In genomic region chr4:87982446-87982845, GRCh38 we compare ENCODE assay signal across 18 cellular contexts. TPM values are rescaled to one million over a fixed set of nuclear protein-coding genes. Genes with fewer than 3 reads are reported as not detected.
DNase-seq lines count a peak whose midpoint lies in the region; ATAC-seq, FAIRE-seq and TF ChIP-seq lines count a peak whose summit lies in the region.
"Had no signal": no experiment of that assay in that cellular context is flagged by ENCODE, and none has a peak within 500 bp of the region (broad histone marks: within the 10 kb centered on the region; RNA-seq: fewer than 3 reads in every experiment).

No MANE protein-coding gene starts in this region.

- no peak overlapping the region for H4K91ac ChIP-seq in mesenchymal stem cell (ENCODE audit: low read length)

- H2AFZ ChIP-seq in astrocyte (ENCODE audit: low read depth, low read length): no peak overlapping the region
- no peak overlapping the region for H2AFZ ChIP-seq in mesenchymal stem cell (ENCODE audit: low read depth, low read length)
- H2AFZ ChIP-seq: GM23338 had no signal

- 77% methylated on average over 12 of the region's 12 CpGs for WGBS in mesenchymal stem cell

- H3K36me3 Mint-ChIP-seq in astrocyte (ENCODE audit: low read depth, unreplicated experiment): peaks cover 4% of the 10 kb centered on the region
- no peaks in the 10 kb centered on the region for H3K36me3 Mint-ChIP-seq in naive thymus-derived CD8-positive, alpha-beta T cell

- no peak overlapping the region for H3K18ac ChIP-seq in mesenchymal stem cell (ENCODE audit: low read depth in 1 of 2, low read length in 2 of 2)

- H3K4me3 ChIP-seq in astrocyte (ENCODE audit: insufficient read depth, low read depth, low read length) (no peak overlapping the region), mesenchymal stem cell (ENCODE audit: insufficient read depth in 1 of 2, low read depth in 1 of 2, low read length in 2 of 2) (no peak overlapping the region)
- H3K4me3 ChIP-seq: BLaER1 treated with 17β-estradiol and CSF1 and Interleukin-3, amounts not matched to agents 10 nM and 100 nM; GM23338 had no signal

- H3K4me3 Mint-ChIP-seq in astrocyte (ENCODE audit: unreplicated experiment): no peak overlapping the region
- H3K4me3 Mint-ChIP-seq in naive thymus-derived CD8-positive, alpha-beta T cell: no peak overlapping the region
- H3K4me3 Mint-ChIP-seq: GM23338 had no signal

- H3K4me1 Mint-ChIP-seq in astrocyte (ENCODE audit: low read depth, unreplicated experiment): peaks cover 5% of the 10 kb centered on the region
- no peaks in the 10 kb centered on the region for H3K4me1 Mint-ChIP-seq in naive thymus-derived CD8-positive, alpha-beta T cell

- no peaks in the 10 kb centered on the region for H3K4me1 ChIP-seq in astrocyte (ENCODE audit: insufficient read depth, low read length)
- H3K4me1 ChIP-seq in mesenchymal stem cell (ENCODE audit: control insufficient read depth, insufficient read depth, low read depth, low read length): peaks cover 8% of the 10 kb centered on the region

- H2BK12ac ChIP-seq in mesenchymal stem cell (ENCODE audit: low read length in 2 of 2): no peak overlapping the region

- H3K14ac ChIP-seq in mesenchymal stem cell (ENCODE audit: low read length in 2 of 2): no peak overlapping the region

- H3K79me2 ChIP-seq in astrocyte (ENCODE audit: insufficient read depth, low read length): no peaks in the 10 kb centered on the region

- H3K27ac Mint-ChIP-seq in astrocyte (ENCODE audit: unreplicated experiment): no peak overlapping the region
- H3K27ac Mint-ChIP-seq in naive thymus-derived CD8-positive, alpha-beta T cell: no peak overlapping the region
- H3K27ac Mint-ChIP-seq: GM23338 had no signal

- no peaks in the 10 kb centered on the region for H3K27me3 Mint-ChIP-seq in astrocyte (ENCODE audit: low read depth, unreplicated experiment)
- H3K27me3 Mint-ChIP-seq in naive thymus-derived CD8-positive, alpha-beta T cell: peaks cover 8 to 34% (median 19%) of the 10 kb centered on the region in 5 donors

- no peak overlapping the region for H3K9ac ChIP-seq in astrocyte (ENCODE audit: low read length)
- H3K9ac ChIP-seq in mesenchymal stem cell (ENCODE audit: low read length): no peak overlapping the region
- H3K9ac ChIP-seq: BLaER1 treated with 17β-estradiol and CSF1 and Interleukin-3, amounts not matched to agents 10 nM and 100 nM had no signal

- H2BK15ac ChIP-seq in mesenchymal stem cell (ENCODE audit: low read depth, poor library complexity, severe bottlenecking): no peak overlapping the region

- H3K9me3 ChIP-seq in astrocyte (ENCODE audit: insufficient read depth, low read depth, low read length) (no peaks in the 10 kb centered on the region), mesenchymal stem cell (ENCODE audit: control insufficient read depth, low read length) (no peaks in the 10 kb centered on the region)
- H3K9me3 ChIP-seq: BLaER1 treated with 17β-estradiol and CSF1 and Interleukin-3, amounts not matched to agents 10 nM and 100 nM had no signal

- no peaks in the 10 kb centered on the region for H4K20me1 ChIP-seq in astrocyte (ENCODE audit: insufficient read depth, low read length)

- no peak overlapping the region for H2BK120ac ChIP-seq in mesenchymal stem cell (ENCODE audit: low read depth, low read length)

- peaks cover 5% of the 10 kb centered on the region for H3K79me1 ChIP-seq in mesenchymal stem cell (replicated peaks; ENCODE audit: low read length, poor library complexity, severe bottlenecking)

- H3K27ac ChIP-seq in astrocyte (ENCODE audit: low read depth, low read length) (no peak overlapping the region), mesenchymal stem cell (ENCODE audit: low read length, poor library complexity, severe bottlenecking) (no peak overlapping the region), caudate nucleus (ENCODE audit: low read depth, low read length) (no peak overlapping the region)
- H3K27ac ChIP-seq: BLaER1 treated with 17β-estradiol and CSF1 and Interleukin-3, amounts not matched to agents 10 nM and 100 nM had no signal

- H3K4me2 ChIP-seq in astrocyte (ENCODE audit: low read length): no peak overlapping the region
- H3K4me2 ChIP-seq in mesenchymal stem cell (ENCODE audit: low read length, poor library complexity, severe bottlenecking): no peak overlapping the region
- H3K4me2 ChIP-seq: BLaER1 treated with 17β-estradiol and CSF1 and Interleukin-3, amounts not matched to agents 10 nM and 100 nM; GM23338 had no signal

- H3K4ac ChIP-seq in mesenchymal stem cell (ENCODE audit: low read depth in 1 of 2, low read length in 2 of 2): no peak overlapping the region

- POLR2A ChIA-PET in naive thymus-derived CD8-positive, alpha-beta T cell (lab: Charles Lee): no interaction called here

- no peak overlapping the region for H2AK5ac ChIP-seq in mesenchymal stem cell (ENCODE audit: low read length, severe bottlenecking)

- no peak for ATAC-seq in naive thymus-derived CD8-positive, alpha-beta T cell
- ATAC-seq: GM23338, PC-3 had no signal

- no peak overlapping the region for H2BK5ac ChIP-seq in mesenchymal stem cell (ENCODE audit: low read depth, low read length, poor library complexity, severe bottlenecking)

- H3K36me3 ChIP-seq in astrocyte (ENCODE audit: insufficient read depth, low read length) (no peaks in the 10 kb centered on the region), mesenchymal stem cell (ENCODE audit: control insufficient read depth in 1 of 2, insufficient read depth in 2 of 2, low read depth in 1 of 2, low read length in 2 of 2) (peaks cover 0 to 8% of the 10 kb centered on the region in 2 experiments)

- DNase-seq in HCEC 1CT: peak; percentile 1
- peak; percentile 69 for DNase-seq in astrocyte (ENCODE audit: low read depth)
- peak; percentile 29 for DNase-seq in mesenchymal stem cell
- no peak for DNase-seq in NCI-H748 (lab: John Stamatoyannopoulos, UW; ENCODE audit: unreplicated experiment)
- no peak for DNase-seq in caudate nucleus (lab: John Stamatoyannopoulos, UW)
- no peak for DNase-seq in NCI-H1048 (lab: John Stamatoyannopoulos, UW)
- DNase-seq in naive thymus-derived CD8-positive, alpha-beta T cell: no peak
- DNase-seq: DMS53, KBM-7, NCI-H1092 treated with DMSO at 0.1 percent for 48 hours, NCI-H1694, NCI-H345, NCI-H748 treated with DMSO at 0.1 percent for 48 hours, PC-3 had no signal

- FAIRE-seq in astrocyte (lab: Jason Lieb, UNC): peak; percentile 67
- FAIRE-seq: G401.6, GM12892 had no signal

- no peak overlapping the region for H3K23ac ChIP-seq in mesenchymal stem cell (ENCODE audit: low read length in 2 of 2)

- peaks cover 4% of the 10 kb centered on the region for H3K9me3 Mint-ChIP-seq in astrocyte (ENCODE audit: unreplicated experiment)
- H3K9me3 Mint-ChIP-seq in naive thymus-derived CD8-positive, alpha-beta T cell: no peaks in the 10 kb centered on the region
- H3K9me3 Mint-ChIP-seq: GM23338 had no signal

- no peak for TF ChIP-seq CTCF in astrocyte (IDR thresholded peaks at IDR 0.05; ENCODE audit: insufficient read depth, low read depth, low read length)

- H3K27me3 ChIP-seq in astrocyte (ENCODE audit: insufficient read depth, low read length) (no peaks in the 10 kb centered on the region), mesenchymal stem cell (ENCODE audit: control insufficient read depth in 1 of 2, insufficient read depth in 1 of 2, low read length in 2 of 2) (no peaks in the 10 kb centered on the region)
- H3K27me3 ChIP-seq: BLaER1 treated with 17β-estradiol and CSF1 and Interleukin-3, amounts not matched to agents 10 nM and 100 nM had no signal

- no peak overlapping the region for H4K8ac ChIP-seq in mesenchymal stem cell (ENCODE audit: low read length)

RNA-seq across cellular contexts. Expression of gene SPP1, which starts 6.9 kb away (rescaled TPM):
- total RNA-seq in astrocyte: 153 and 217 TPM in 2 replicates
- polyA plus RNA-seq in mesenchymal stem cell (2013, experiment 1 of 2): 14.7 TPM
- polyA plus RNA-seq in mesenchymal stem cell (2013, experiment 2 of 2): 14.8 TPM
- total RNA-seq in naive thymus-derived CD8-positive, alpha-beta T cell: 1 to 10 TPM; 6.7 to 8.7 TPM
- polyA plus RNA-seq in naive thymus-derived CD8-positive, alpha-beta T cell: not detected
- total RNA-seq: PC-3 had no signal

RNA-seq across cellular contexts. Expression of gene PKD2, which starts 25.0 kb away (rescaled TPM):
- total RNA-seq in astrocyte: 19.7 TPM in 2 replicates
- 32.4 TPM for polyA plus RNA-seq in mesenchymal stem cell (2013, experiment 1 of 2)
- 32.9 TPM for polyA plus RNA-seq in mesenchymal stem cell (2013, experiment 2 of 2)
- total RNA-seq in naive thymus-derived CD8-positive, alpha-beta T cell: 1 to 10 TPM; 8.6 to 9.6 TPM
- 1 to 10 TPM; 1.4 to 5.8 (median 2.2) TPM for polyA plus RNA-seq in naive thymus-derived CD8-positive, alpha-beta T cell

Comparison
In these comparisons a context has a peak if more than half of its experiments do, and no peak if none do; other contexts are left out.
1. DNase-seq: peak in HCEC 1CT (single experiment), astrocyte (single experiment) and mesenchymal stem cell (single experiment); none in NCI-H748 (single experiment), caudate nucleus (0 of 61), NCI-H1048 (single experiment) and naive thymus-derived CD8-positive, alpha-beta T cell (0 of 10).
2. RNA of gene SPP1, which starts 6.9 kb away (total RNA-seq): 153 to 217 TPM in astrocyte; 6.7 to 8.7 TPM in naive thymus-derived CD8-positive, alpha-beta T cell; every median in the first group is over 10 times any median in the second.